In the genomic region with DNA sequence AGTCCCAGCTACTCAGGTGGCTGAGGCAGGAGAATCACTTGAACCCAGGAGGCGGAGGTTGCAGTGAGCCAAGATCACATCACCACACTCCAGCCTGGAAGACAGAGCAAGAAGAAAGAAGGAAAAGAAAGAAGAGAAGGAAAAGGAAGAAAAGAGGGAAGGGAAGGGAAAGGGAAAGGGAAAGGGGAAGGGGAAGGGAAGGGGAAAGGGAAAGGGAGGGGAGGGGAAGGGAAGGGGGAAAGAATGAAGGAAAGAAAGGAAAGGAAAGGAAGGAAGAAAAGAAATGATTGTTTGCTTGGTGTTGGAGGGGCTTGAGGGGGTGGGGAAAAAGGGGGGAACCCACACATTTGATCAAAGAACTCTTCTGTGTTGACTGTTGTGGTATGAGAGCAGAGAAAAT, we compare ENCODE assay signal across 19 cellular contexts. TPM values are rescaled to one million over a fixed set of nuclear protein-coding genes. Genes with fewer than 3 reads are reported as not detected.
A peak's percentile ranks its signal among the peaks of the same experiment; 100 is the strongest.
DNase-seq lines count a peak whose midpoint lies in the region; ATAC-seq and TF ChIP-seq lines count a peak whose summit lies in the region.
"Had no signal": no experiment of that assay in that cellular context is flagged by ENCODE, and none has a peak within 500 bp of the region (broad histone marks: within the 10 kb centered on the region; RNA-seq: fewer than 3 reads in every experiment).

No MANE protein-coding gene starts in this region.

- no peaks in the 10 kb centered on the region for H3F3A ChIP-seq in GM23338 (replicated peaks; ENCODE audit: low read depth)

- H3K36me3 ChIP-seq in OCI-LY7 (ENCODE audit: insufficient read depth, low read length) (no peaks in the 10 kb centered on the region), neuronal stem cell (replicated peaks in 1 of 2; ENCODE audit: control insufficient read depth in 2 of 2, insufficient read depth in 2 of 2, low read length in 2 of 2) (no peaks in the 10 kb centered on the region), GM23338 (ENCODE audit: insufficient read depth) (no peaks in the 10 kb centered on the region)
- H3K36me3 ChIP-seq: HAP-1, SJCRH30 had no signal

- H3K9me3 Mint-ChIP-seq in GM23338 = no peaks in the 10 kb centered on the region; the same call in 2 of the 3 replicates
- H3K9me3 Mint-ChIP-seq: CD8-positive, alpha-beta T cell; IgD-negative memory B cell had no signal

- no peak overlapping the region for H3K4me3 Mint-ChIP-seq in GM23338
- H3K4me3 Mint-ChIP-seq: CD8-positive, alpha-beta T cell; IgD-negative memory B cell had no signal

- no peak overlapping the region for H3K18ac ChIP-seq in neuronal stem cell (ENCODE audit: low read length)

- no peak overlapping the region for H2BK120ac ChIP-seq in neuronal stem cell (ENCODE audit: low read depth, low read length)

- H2BK15ac ChIP-seq in neuronal stem cell (ENCODE audit: low read length) = no peak overlapping the region

- ATAC-seq in HG02870 (IDR thresholded peaks at IDR 0.05; ENCODE audit: unreplicated experiment) = no peak
- no peak for ATAC-seq in GM23338
- ATAC-seq: PC-3 had no signal

- H3K4me1 ChIP-seq in OCI-LY7 (ENCODE audit: insufficient read depth, low read length, poor library complexity, severe bottlenecking) = peaks cover 5% of the 10 kb centered on the region
- H3K4me1 ChIP-seq in neuronal stem cell (ENCODE audit: control insufficient read depth in 2 of 2, insufficient read depth in 1 of 2, low read depth in 1 of 2, low read length in 2 of 2) = peaks cover 0 to 2% of the 10 kb centered on the region in 2 donors
- no peaks in the 10 kb centered on the region for H3K4me1 ChIP-seq in GM23338 (ENCODE audit: insufficient read depth)
- H3K4me1 ChIP-seq: HAP-1, SJCRH30 had no signal

- no peak overlapping the region for H3K14ac ChIP-seq in neuronal stem cell (ENCODE audit: low read length)

- no peak overlapping the region for H4K91ac ChIP-seq in neuronal stem cell (ENCODE audit: low read depth, low read length, poor library complexity)

- H3K9me3 ChIP-seq in OCI-LY7 (ENCODE audit: low read length) = no peaks in the 10 kb centered on the region
- H3K9me3 ChIP-seq in neuronal stem cell (replicated peaks in 1 of 2; ENCODE audit: control insufficient read depth in 2 of 2, insufficient read depth in 1 of 2, low read depth in 1 of 2, low read length in 2 of 2) = no peaks in the 10 kb centered on the region
- H3K9me3 ChIP-seq: Caco-2, HAP-1, SJCRH30 had no signal

- H2BK12ac ChIP-seq in neuronal stem cell (ENCODE audit: low read length) = no peak overlapping the region

- H3K27ac Mint-ChIP-seq in GM23338 = no peak overlapping the region
- H3K27ac Mint-ChIP-seq: CD8-positive, alpha-beta T cell; IgD-negative memory B cell had no signal

- no peak overlapping the region for H3K4ac ChIP-seq in neuronal stem cell (ENCODE audit: low read length)

- H3K23ac ChIP-seq in neuronal stem cell (ENCODE audit: low read depth, low read length, poor library complexity) = no peak overlapping the region

- peaks cover 11% of the 10 kb centered on the region for H3K27me3 Mint-ChIP-seq in GM23338 (ENCODE audit: insufficient read depth, low read depth, poor library complexity)

- CTCF ChIA-PET in OCI-LY7 (lab: Charles Lee; ENCODE audit: unreplicated experiment) = no interaction called here

- H3K4me3 ChIP-seq in OCI-LY7 (ENCODE audit: low read depth, low read length, poor library complexity, severe bottlenecking) = no peak overlapping the region
- no peak overlapping the region for H3K4me3 ChIP-seq in neuronal stem cell (ENCODE audit: low read length in 2 of 2)
- H3K4me3 ChIP-seq in GM23338 = no peak overlapping the region
- H3K4me3 ChIP-seq: GM23248, HAP-1, SJCRH30 had no signal

- H2AFZ ChIP-seq in OCI-LY7 (ENCODE audit: low read length) (peak overlapping the region; percentile 65; the same call in 1 of the 2 replicates), neuronal stem cell (ENCODE audit: low read length) (peak overlapping the region; percentile 49), GM23338 (no peak overlapping the region)
- H2AFZ ChIP-seq: GM23248 had no signal

- no peak overlapping the region for H2AK5ac ChIP-seq in neuronal stem cell (ENCODE audit: low read depth, low read length)

- no peaks in the 10 kb centered on the region for H3K9me2 ChIP-seq in OCI-LY7 (ENCODE audit: insufficient read depth, low read length)
- H3K9me2 ChIP-seq in GM23338 (ENCODE audit: insufficient read depth) = no peaks in the 10 kb centered on the region

- H4K8ac ChIP-seq in neuronal stem cell (ENCODE audit: low read depth, low read length) = no peak overlapping the region

- TF ChIP-seq CTCF in OCI-LY7 (conservative IDR thresholded peaks at IDR 0.05; ENCODE audit: low read length) (no peak), GM23338 (conservative IDR thresholded peaks at IDR 0.05; ENCODE audit: low read depth in 2 of 2) (no peak)

- H4K20me1 ChIP-seq in OCI-LY7 (ENCODE audit: insufficient read depth, low read length) (no peaks in the 10 kb centered on the region), GM23338 (replicated peaks; ENCODE audit: insufficient read depth) (no peaks in the 10 kb centered on the region; the same call in 1 of the 2 replicates)

- H3K79me1 ChIP-seq in neuronal stem cell (ENCODE audit: low read depth, low read length) = no peaks in the 10 kb centered on the region

- H3K27ac ChIP-seq in OCI-LY7 (ENCODE audit: low read depth, low read length, poor library complexity, severe bottlenecking) (no peak overlapping the region), neuronal stem cell (replicated peaks; ENCODE audit: low read length) (no peak overlapping the region), GM23338 (ENCODE audit: low read depth) (no peak overlapping the region)
- H3K27ac ChIP-seq: C4-2B, GM23248, SJCRH30 had no signal

- H3K9ac ChIP-seq in neuronal stem cell (ENCODE audit: low read depth, low read length, poor library complexity) = no peak overlapping the region
- H3K9ac ChIP-seq: GM23248 had no signal

- no peak overlapping the region for H2BK5ac ChIP-seq in neuronal stem cell (ENCODE audit: low read length)

- H3K4me2 ChIP-seq in OCI-LY7 (ENCODE audit: low read length) = no peak overlapping the region
- no peak overlapping the region for H3K4me2 ChIP-seq in neuronal stem cell (ENCODE audit: insufficient read depth, low read length, poor library complexity, severe bottlenecking)
- no peak overlapping the region for H3K4me2 ChIP-seq in GM23338

- no peaks in the 10 kb centered on the region for H3K36me3 Mint-ChIP-seq in GM23338 (ENCODE audit: low read depth)
- H3K36me3 Mint-ChIP-seq: CD8-positive, alpha-beta T cell; IgD-negative memory B cell had no signal

- H3K4me1 Mint-ChIP-seq in GM23338 = no peaks in the 10 kb centered on the region

- BruUV-seq in OCI-LY7 (replicated peaks; lab: Mats Ljungman, UMichigan) = no TSS peak

- DNase-seq in OCI-LY7 (ENCODE audit: low spot score) (no peak), neuronal stem cell (ENCODE audit: low spot score) (no peak), GM23338 (ENCODE audit: low spot score) (no peak)
- DNase-seq: Caco-2; CD8-positive, alpha-beta T cell; GM23248; NCI-H1105; NCI-H1436 treated with DMSO at 0.1 percent for 48 hours; NCI-H187 treated with DMSO at 0.1 percent for 48 hours; NCI-H524 treated with DMSO at 0.1 percent for 48 hours; NCI-H774; PC-3 had no signal

- WGBS in neuronal stem cell (ENCODE audit: extremely low coverage in 2 of 2, insufficient read length in 2 of 2, insufficient replicate concordance in 1 of 2), 2 donors = no CpG with 5 or more reads among the region's 1 CpG

- H3K79me2 ChIP-seq in OCI-LY7 (ENCODE audit: insufficient read depth, low read depth, low read length) = no peaks in the 10 kb centered on the region
- no peaks in the 10 kb centered on the region for H3K79me2 ChIP-seq in GM23338 (replicated peaks; ENCODE audit: insufficient read depth)

- H3K27me3 ChIP-seq in neuronal stem cell (ENCODE audit: control insufficient read depth in 3 of 3, insufficient read depth in 3 of 3, low read depth in 1 of 3, low read length in 3 of 3) (no peaks in the 10 kb centered on the region), GM23338 (ENCODE audit: insufficient read depth) (no peaks in the 10 kb centered on the region)

- intact Hi-C loops in OCI-LY7 (cut with micrococcal nuclease; ENCODE audit: unreplicated experiment) = no loop called here

- POLR2A ChIA-PET in OCI-LY7 (lab: Charles Lee) = no interaction called here

TF ChIP-seq in GM23338, 12 proteins besides CTCF, POLR2A, EP300 and RAD21 (continues in another document):
- TF ChIP-seq CREB1 (CRISPR knock-in tag; IDR thresholded peaks at IDR 0.05; ENCODE audit: low read depth) (no peak), EZH2 (IDR thresholded peaks at IDR 0.05; ENCODE audit: low read depth, unreplicated experiment) (no peak), EZH2phosphoT487 (IDR thresholded peaks at IDR 0.05; ENCODE audit: unreplicated experiment) (no peak)

RNA-seq across cellular contexts. Expression of gene PMIS2, which starts 10.0 kb away (rescaled TPM):
- total RNA-seq in OCI-LY7 (2014; rRNA removed; shearing (Covaris generic)) = not detected in 2 replicates
- total RNA-seq in OCI-LY7 (2022) = not detected in 2 replicates
- not detected for polyA plus RNA-seq in neuronal stem cell (2013, experiment 1 of 2)
- polyA plus RNA-seq in neuronal stem cell (2013, experiment 2 of 2) = not detected
- not detected in 2 replicates for total RNA-seq in GM23338 (2014; rRNA removed; shearing (Covaris generic))
- polyA plus RNA-seq in GM23338 (2016; fragmentation: Nextera tagmentation; extraction: Ambion mirVana) = not detected in 2 replicates
- total RNA-seq: A673; Caco-2; CD8-positive, alpha-beta T cell; GM23248; M059J; PC-3; SJCRH30 had no signal
- polyA plus RNA-seq: GM23248, IgD-negative memory B cell had no signal

RNA-seq across cellular contexts. Expression of gene HAUS5, which starts 16.6 kb away (rescaled TPM):
- total RNA-seq in OCI-LY7 (2014; rRNA removed; shearing (Covaris generic)) = 61.5 and 66.8 TPM in 2 replicates
- 58.1 and 59.7 TPM in 2 replicates for total RNA-seq in OCI-LY7 (2022)
- polyA plus RNA-seq in neuronal stem cell (2013, experiment 1 of 2) = 16.2 TPM
- 16.1 TPM for polyA plus RNA-seq in neuronal stem cell (2013, experiment 2 of 2)
- total RNA-seq in GM23338 (2014; rRNA removed; shearing (Covaris generic)) = 17.9 and 21.9 TPM in 2 replicates
- 22.3 and 23.2 TPM in 2 replicates for polyA plus RNA-seq in GM23338 (2016; fragmentation: Nextera tagmentation; extraction: Ambion mirVana)

RNA-seq across cellular contexts. Expression of gene ATP4A, which starts 32.5 kb away (rescaled TPM):
- 0.15 and 0.92 TPM in 2 replicates for total RNA-seq in OCI-LY7 (2014; rRNA removed; shearing (Covaris generic))
- total RNA-seq in OCI-LY7 (2022) = 0.33 and 0.36 TPM in 2 replicates
- 0.04 TPM for polyA plus RNA-seq in neuronal stem cell (2013, experiment 1 of 2)
- 0.03 TPM for polyA plus RNA-seq in neuronal stem cell (2013, experiment 2 of 2)
- total RNA-seq in GM23338 (2014; rRNA removed; shearing (Covaris generic)) = 0.62 and 0.63 TPM in 2 replicates
- polyA plus RNA-seq in GM23338 (2016; fragmentation: Nextera tagmentation; extraction: Ambion mirVana) = 0.61 and 1.0 TPM in 2 replicates
- total RNA-seq: A673; Caco-2; CD8-positive, alpha-beta T cell; GM23248; M059J; PC-3 had no signal
- polyA plus RNA-seq: GM23248, IgD-negative memory B cell had no signal

RNA-seq across cellular contexts. Expression of gene RBM42, which starts 32.9 kb away (rescaled TPM):
- 62.0 and 73.6 TPM in 2 replicates for total RNA-seq in OCI-LY7 (2014; rRNA removed; shearing (Covaris generic))
- total RNA-seq in OCI-LY7 (2022) = 105 and 115 TPM in 2 replicates
- 39.0 TPM for polyA plus RNA-seq in neuronal stem cell (2013, experiment 1 of 2)
- polyA plus RNA-seq in neuronal stem cell (2013, experiment 2 of 2) = 39.4 TPM
- total RNA-seq in GM23338 (2014; rRNA removed; shearing (Covaris generic)) = 58.3 and 74.7 TPM in 2 replicates
- 78.2 and 82.9 TPM in 2 replicates for polyA plus RNA-seq in GM23338 (2016; fragmentation: Nextera tagmentation; extraction: Ambion mirVana)

RNA-seq across cellular contexts. Expression of gene ETV2, which starts 45.6 kb away (rescaled TPM):
- total RNA-seq in OCI-LY7 (2014; rRNA removed; shearing (Covaris generic)) = 0.25 and 0.57 TPM in 2 replicates
- total RNA-seq in OCI-LY7 (2022) = 1.7 and 2.0 TPM in 2 replicates
- polyA plus RNA-seq in neuronal stem cell (2013, experiment 1 of 2) = 2.1 TPM
- 1.9 TPM for polyA plus RNA-seq in neuronal stem cell (2013, experiment 2 of 2)
- 0.87 TPM in 1 of 2 replicates, not detected in the other for total RNA-seq in GM23338 (2014; rRNA removed; shearing (Covaris generic))
- polyA plus RNA-seq in GM23338 (2016; fragmentation: Nextera tagmentation; extraction: Ambion mirVana) = 1.5 and 1.7 TPM in 2 replicates
- total RNA-seq: GM23248 had no signal
